In the genomic region with DNA sequence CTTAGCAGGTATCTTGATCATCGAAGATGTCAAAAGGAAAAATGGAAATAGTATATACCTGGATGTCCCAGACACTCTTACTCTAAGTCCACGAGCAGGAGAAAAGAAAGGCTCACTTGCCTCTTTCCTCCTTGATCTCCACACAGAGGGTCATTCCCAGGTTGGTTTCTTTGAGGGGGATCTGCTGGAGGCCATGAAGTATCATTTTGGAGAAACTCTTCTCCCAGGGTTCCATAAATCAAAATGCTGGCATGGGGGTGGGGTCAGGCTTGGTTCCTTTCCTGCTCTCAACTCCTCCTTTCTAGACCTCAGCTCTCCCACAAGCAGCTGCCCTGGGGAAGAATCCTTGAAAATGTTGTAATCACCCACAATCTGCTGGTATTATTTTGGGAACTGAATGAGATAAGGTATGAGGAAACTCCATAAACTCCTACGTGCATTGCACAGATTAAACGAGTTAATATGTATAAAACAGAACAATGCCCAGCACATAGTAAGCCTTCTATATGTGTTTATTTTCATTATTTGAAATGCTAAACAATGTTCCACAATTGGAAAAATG, we compare ENCODE assay signal across 1 cellular context.
A peak's percentile ranks its signal among the peaks of the same experiment; 100 is the strongest.
TF ChIP-seq lines count a peak whose summit lies in the region.

No MANE protein-coding gene starts in this region.

TF ChIP-seq in K562, 482 proteins besides CTCF, POLR2A, EP300 and RAD21 (continued from another document):
- TF ChIP-seq, protein P1, sequence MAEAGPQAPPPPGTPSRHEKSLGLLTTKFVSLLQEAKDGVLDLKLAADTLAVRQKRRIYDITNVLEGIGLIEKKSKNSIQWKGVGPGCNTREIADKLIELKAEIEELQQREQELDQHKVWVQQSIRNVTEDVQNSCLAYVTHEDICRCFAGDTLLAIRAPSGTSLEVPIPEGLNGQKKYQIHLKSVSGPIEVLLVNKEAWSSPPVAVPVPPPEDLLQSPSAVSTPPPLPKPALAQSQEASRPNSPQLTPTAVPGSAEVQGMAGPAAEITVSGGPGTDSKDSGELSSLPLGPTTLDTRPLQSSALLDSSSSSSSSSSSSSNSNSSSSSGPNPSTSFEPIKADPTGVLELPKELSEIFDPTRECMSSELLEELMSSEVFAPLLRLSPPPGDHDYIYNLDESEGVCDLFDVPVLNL (CRISPR knock-in tag; IDR thresholded peaks at IDR 0.05; ENCODE audit: low read depth) = no peak
- TF ChIP-seq NR2C2 (CRISPR knock-in tag; IDR thresholded peaks at IDR 0.05) (no peak), NR2C2 (tag; IDR thresholded peaks at IDR 0.05) (no peak), ZZZ3 (IDR thresholded peaks at IDR 0.05) (no peak), TAL1 (IDR thresholded peaks at IDR 0.05) (no peak), MBD2 (IDR thresholded peaks at IDR 0.05; ENCODE audit: borderline replicate concordance, low read depth) (no peak), SRSF1 (IDR thresholded peaks at IDR 0.05; ENCODE audit: low read depth, low read length) (no peak), PML (IDR thresholded peaks at IDR 0.05; ENCODE audit: low read length) (no peak), ETS2 (tag; IDR thresholded peaks at IDR 0.05; ENCODE audit: borderline replicate concordance, poor library complexity, severe bottlenecking) (no peak), HMGN3 (IDR thresholded peaks at IDR 0.05; ENCODE audit: borderline replicate concordance, extremely low read depth, insufficient read length, low read depth, low read length) (no peak), MEIS2 (IDR thresholded peaks at IDR 0.05; ENCODE audit: partially characterized antibody) (peak; percentile 85)
- TF ChIP-seq, protein P2, sequence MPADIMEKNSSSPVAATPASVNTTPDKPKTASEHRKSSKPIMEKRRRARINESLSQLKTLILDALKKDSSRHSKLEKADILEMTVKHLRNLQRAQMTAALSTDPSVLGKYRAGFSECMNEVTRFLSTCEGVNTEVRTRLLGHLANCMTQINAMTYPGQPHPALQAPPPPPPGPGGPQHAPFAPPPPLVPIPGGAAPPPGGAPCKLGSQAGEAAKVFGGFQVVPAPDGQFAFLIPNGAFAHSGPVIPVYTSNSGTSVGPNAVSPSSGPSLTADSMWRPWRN (IDR thresholded peaks at IDR 0.05; ENCODE audit: low read depth) = no peak
- TF ChIP-seq, protein P3, sequence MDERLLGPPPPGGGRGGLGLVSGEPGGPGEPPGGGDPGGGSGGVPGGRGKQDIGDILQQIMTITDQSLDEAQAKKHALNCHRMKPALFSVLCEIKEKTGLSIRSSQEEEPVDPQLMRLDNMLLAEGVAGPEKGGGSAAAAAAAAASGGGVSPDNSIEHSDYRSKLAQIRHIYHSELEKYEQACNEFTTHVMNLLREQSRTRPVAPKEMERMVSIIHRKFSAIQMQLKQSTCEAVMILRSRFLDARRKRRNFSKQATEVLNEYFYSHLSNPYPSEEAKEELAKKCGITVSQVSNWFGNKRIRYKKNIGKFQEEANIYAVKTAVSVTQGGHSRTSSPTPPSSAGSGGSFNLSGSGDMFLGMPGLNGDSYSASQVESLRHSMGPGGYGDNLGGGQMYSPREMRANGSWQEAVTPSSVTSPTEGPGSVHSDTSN (CRISPR knock-in tag; IDR thresholded peaks at IDR 0.05; ENCODE audit: low read depth) = 0 out of 2 replicates have a peak, but pooled peaks have one; percentile 11
- TF ChIP-seq, protein P3 (tag; conservative IDR thresholded peaks at IDR 0.05; ENCODE audit: low read depth) = peak; percentile 79
- TF ChIP-seq, protein P4, sequence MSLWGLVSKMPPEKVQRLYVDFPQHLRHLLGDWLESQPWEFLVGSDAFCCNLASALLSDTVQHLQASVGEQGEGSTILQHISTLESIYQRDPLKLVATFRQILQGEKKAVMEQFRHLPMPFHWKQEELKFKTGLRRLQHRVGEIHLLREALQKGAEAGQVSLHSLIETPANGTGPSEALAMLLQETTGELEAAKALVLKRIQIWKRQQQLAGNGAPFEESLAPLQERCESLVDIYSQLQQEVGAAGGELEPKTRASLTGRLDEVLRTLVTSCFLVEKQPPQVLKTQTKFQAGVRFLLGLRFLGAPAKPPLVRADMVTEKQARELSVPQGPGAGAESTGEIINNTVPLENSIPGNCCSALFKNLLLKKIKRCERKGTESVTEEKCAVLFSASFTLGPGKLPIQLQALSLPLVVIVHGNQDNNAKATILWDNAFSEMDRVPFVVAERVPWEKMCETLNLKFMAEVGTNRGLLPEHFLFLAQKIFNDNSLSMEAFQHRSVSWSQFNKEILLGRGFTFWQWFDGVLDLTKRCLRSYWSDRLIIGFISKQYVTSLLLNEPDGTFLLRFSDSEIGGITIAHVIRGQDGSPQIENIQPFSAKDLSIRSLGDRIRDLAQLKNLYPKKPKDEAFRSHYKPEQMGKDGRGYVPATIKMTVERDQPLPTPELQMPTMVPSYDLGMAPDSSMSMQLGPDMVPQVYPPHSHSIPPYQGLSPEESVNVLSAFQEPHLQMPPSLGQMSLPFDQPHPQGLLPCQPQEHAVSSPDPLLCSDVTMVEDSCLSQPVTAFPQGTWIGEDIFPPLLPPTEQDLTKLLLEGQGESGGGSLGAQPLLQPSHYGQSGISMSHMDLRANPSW (CRISPR knock-in tag; IDR thresholded peaks at IDR 0.05) = no peak
